In genomic region chr4:83115000-83115399, GRCh38 we compare ENCODE assay signal across 8 cellular contexts. TPM values are rescaled to one million over a fixed set of nuclear protein-coding genes. Genes with fewer than 3 reads are reported as not detected.
A peak's percentile ranks its signal among the peaks of the same experiment; 100 is the strongest.
DNase-seq lines count a peak whose midpoint lies in the region; ATAC-seq and TF ChIP-seq lines count a peak whose summit lies in the region.

No MANE protein-coding gene starts in this region.

- DNase-seq in AG08395 (ENCODE audit: low spot score) (peak; percentile 42), HFFc6 (peak; percentile 48), kidney glomerular epithelial cell (lab: John Stamatoyannopoulos, UW) (peak; percentile 41), DMS53 treated with DMSO at 0.1 percent for 48 hours (lab: John Stamatoyannopoulos, UW; ENCODE audit: unreplicated experiment) (no peak), NCI-H1092 (lab: John Stamatoyannopoulos, UW) (no peak), mesothelial cell of epicardium (ENCODE audit: low spot score in 2 of 2, unreplicated experiment in 2 of 2) (no peak)
- DNase-seq in activated T-helper 2 cell treated with anti-CD3 and anti-CD28 coated beads, Interferon-gamma antibody, Interleukin-2, Interleukin-4, amounts not matched to agents 10 μg/mL and 5 μg/mL and 100 μg/mL, durations not matched to agents 14 hours and 24 hours and 36 hours (ENCODE audit: low spot score) = no peak

- intact Hi-C loops in activated T-helper 2 cell treated with anti-CD3 and anti-CD28 coated beads, Interferon-gamma antibody, Interleukin-2, Interleukin-4, amounts not matched to agents 10 μg/mL and 5 μg/mL and 100 μg/mL, durations not matched to agents 14 hours and 24 hours and 36 hours (cut with micrococcal nuclease) = loop anchor here (1.0 to 10.0 kb wide), 8 partner anchors 41 to 748 kb away; partner anchors contain the start of genes ENOPH1, HELQ, HNRNPDL and MRPS18C

- TF ChIP-seq CTCF in HFFc6 (IDR thresholded peaks at IDR 0.05) (no peak), mesothelial cell of epicardium (IDR thresholded peaks at IDR 0.05; ENCODE audit: unreplicated experiment) (no peak)

- H3K36me3 Mint-ChIP-seq in HFFc6 (ENCODE audit: low read depth) (no peaks in the 10 kb centered on the region), mesothelial cell of epicardium (no peaks in the 10 kb centered on the region)
- H3K36me3 Mint-ChIP-seq in activated T-helper 2 cell treated with anti-CD3 and anti-CD28 coated beads, Interferon-gamma antibody, Interleukin-2, Interleukin-4, amounts not matched to agents 10 μg/mL and 5 μg/mL and 100 μg/mL, durations not matched to agents 14 hours and 24 hours and 36 hours (ENCODE audit: low read depth) = peaks cover 14% of the 10 kb centered on the region

- no peaks in the 10 kb centered on the region; the same call in 1 of the 2 replicates for H3K27me3 Mint-ChIP-seq in HFFc6 (ENCODE audit: insufficient read depth)
- H3K27me3 Mint-ChIP-seq in activated T-helper 2 cell treated with anti-CD3 and anti-CD28 coated beads, Interferon-gamma antibody, Interleukin-2, Interleukin-4, amounts not matched to agents 10 μg/mL and 5 μg/mL and 100 μg/mL, durations not matched to agents 14 hours and 24 hours and 36 hours (ENCODE audit: low read depth) = peaks cover 9% of the 10 kb centered on the region
- no peaks in the 10 kb centered on the region for H3K27me3 Mint-ChIP-seq in mesothelial cell of epicardium (ENCODE audit: low read depth)

- peak overlapping the region; percentile 66 for H3K27ac Mint-ChIP-seq in HFFc6
- peak overlapping the region; percentile 21 for H3K27ac Mint-ChIP-seq in activated T-helper 2 cell treated with anti-CD3 and anti-CD28 coated beads, Interferon-gamma antibody, Interleukin-2, Interleukin-4, amounts not matched to agents 10 μg/mL and 5 μg/mL and 100 μg/mL, durations not matched to agents 14 hours and 24 hours and 36 hours
- no peak overlapping the region for H3K27ac Mint-ChIP-seq in mesothelial cell of epicardium

- H3K4me3 Mint-ChIP-seq in HFFc6 (peak overlapping the region; percentile 37; the same call in 1 of the 2 replicates), mesothelial cell of epicardium (no peak overlapping the region)
- H3K4me3 Mint-ChIP-seq in activated T-helper 2 cell treated with anti-CD3 and anti-CD28 coated beads, Interferon-gamma antibody, Interleukin-2, Interleukin-4, amounts not matched to agents 10 μg/mL and 5 μg/mL and 100 μg/mL, durations not matched to agents 14 hours and 24 hours and 36 hours (ENCODE audit: low read depth) = peak overlapping the region; percentile 77

- no peak for ATAC-seq in HG02798 (IDR thresholded peaks at IDR 0.05; ENCODE audit: poor library complexity, unreplicated experiment)

- H3K4me1 Mint-ChIP-seq in HFFc6 (ENCODE audit: low read depth) (peaks cover 63% of the 10 kb centered on the region), mesothelial cell of epicardium (peaks cover 8% of the 10 kb centered on the region)
- H3K4me1 Mint-ChIP-seq in activated T-helper 2 cell treated with anti-CD3 and anti-CD28 coated beads, Interferon-gamma antibody, Interleukin-2, Interleukin-4, amounts not matched to agents 10 μg/mL and 5 μg/mL and 100 μg/mL, durations not matched to agents 14 hours and 24 hours and 36 hours (ENCODE audit: low read depth) = peaks cover 45% of the 10 kb centered on the region

- H3K9me3 Mint-ChIP-seq in HFFc6 = no peaks in the 10 kb centered on the region
- H3K9me3 Mint-ChIP-seq in activated T-helper 2 cell treated with anti-CD3 and anti-CD28 coated beads, Interferon-gamma antibody, Interleukin-2, Interleukin-4, amounts not matched to agents 10 μg/mL and 5 μg/mL and 100 μg/mL, durations not matched to agents 14 hours and 24 hours and 36 hours = no peaks in the 10 kb centered on the region
- H3K9me3 Mint-ChIP-seq in mesothelial cell of epicardium = no peaks in the 10 kb centered on the region

RNA-seq across cellular contexts. Expression of gene PLAC8, which starts 0.5 kb away (rescaled TPM):
- 1 to 10 TPM; 1.8 to 7.4 (median 5.7) TPM for total RNA-seq in HFFc6 (2021; fragmentation: NEBNext Ultra II Directional; extraction: Animal tissue kit (Norgen Biotek cat#: 25700))
- 31.5 and 41.8 TPM in 2 replicates for total RNA-seq in activated T-helper 2 cell treated with anti-CD3 and anti-CD28 coated beads, Interferon-gamma antibody, Interleukin-2, Interleukin-4, amounts not matched to agents 10 μg/mL and 5 μg/mL and 100 μg/mL, durations not matched to agents 14 hours and 24 hours and 36 hours
- total RNA-seq in mesothelial cell of epicardium = 0.50 to 1.6 TPM (median 1.2 TPM) in 3 replicates

Comparison
In these comparisons a context has a peak if more than half of its experiments do, and no peak if none do; other contexts are left out.
1. DNase-seq: peak in AG08395 (single experiment), HFFc6 (single experiment) and kidney glomerular epithelial cell (single experiment); none in activated T-helper 2 cell treated with anti-CD3 and anti-CD28 coated beads, Interferon-gamma antibody, Interleukin-2, Interleukin-4, amounts not matched to agents 10 μg/mL and 5 μg/mL and 100 μg/mL, durations not matched to agents 14 hours and 24 hours and 36 hours (single experiment), DMS53 treated with DMSO at 0.1 percent for 48 hours (single experiment), NCI-H1092 (single experiment) and mesothelial cell of epicardium (0 of 2).